23 cellular contexts compared by ENCODE assay signal in the genomic region with DNA sequence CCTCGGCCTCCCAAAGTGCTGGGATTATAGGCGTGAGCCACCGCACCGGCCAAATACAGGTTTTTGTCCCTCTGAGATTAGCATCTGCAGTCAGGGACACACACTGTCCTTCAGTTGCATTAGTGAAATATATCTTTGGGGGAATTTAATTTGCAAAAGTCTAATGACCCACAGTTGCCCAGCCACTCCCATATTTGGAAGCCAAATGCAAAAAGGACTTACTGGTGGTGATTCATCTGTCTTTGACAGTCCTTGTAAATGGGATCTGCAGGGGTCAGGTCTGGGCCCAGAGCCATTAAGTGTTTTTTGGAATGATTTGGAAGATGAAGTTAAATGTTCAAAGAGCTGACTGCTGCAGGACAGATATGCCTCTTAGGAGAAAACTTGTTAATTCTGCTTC. TPM values are rescaled to one million over a fixed set of nuclear protein-coding genes. Genes with fewer than 3 reads are reported as not detected.
A peak's percentile ranks its signal among the peaks of the same experiment; 100 is the strongest.
DNase-seq lines count a peak whose midpoint lies in the region; ATAC-seq and TF ChIP-seq lines count a peak whose summit lies in the region.
"Had no signal": no experiment of that assay in that cellular context is flagged by ENCODE, and none has a peak within 500 bp of the region (broad histone marks: within the 10 kb centered on the region; RNA-seq: fewer than 3 reads in every experiment).

No MANE protein-coding gene starts in this region.

- no peak overlapping the region for H3K4me3 ChIP-seq in adrenal gland
- no peak overlapping the region for H3K4me3 ChIP-seq in Karpas-422 (ENCODE audit: low read length)
- H3K4me3 ChIP-seq: esophagus squamous epithelium, sigmoid colon, tibial artery had no signal

- ATAC-seq in GM21723 (IDR thresholded peaks at IDR 0.05; ENCODE audit: unreplicated experiment), result no peak

- no peaks in the 10 kb centered on the region for H3K9me3 ChIP-seq in adrenal gland (replicated peaks in 1 of 3)
- H3K9me3 ChIP-seq in Karpas-422 (ENCODE audit: low read length), result no peaks in the 10 kb centered on the region
- H3K9me3 ChIP-seq: esophagus squamous epithelium, sigmoid colon, tibial artery had no signal

- H3K79me2 ChIP-seq in Karpas-422 (ENCODE audit: low read length), result no peaks in the 10 kb centered on the region

- 31 to 63% (median 37%) methylated on average over 4 of the region's 4 CpGs for WGBS in adrenal gland, 4 donors

- H3K27ac ChIP-seq in adrenal gland, result peak overlapping the region in 3 of 5 donors; percentile 48 to 77 (median 62)
- H3K27ac ChIP-seq in Karpas-422 (ENCODE audit: low read length), result no peak overlapping the region
- H3K27ac ChIP-seq: C4-2B, sigmoid colon, tibial artery had no signal

- H3K36me3 ChIP-seq in adrenal gland (replicated peaks in 1 of 2), result no peaks in the 10 kb centered on the region
- H3K36me3 ChIP-seq in Karpas-422 (ENCODE audit: insufficient read depth, low read length), result no peaks in the 10 kb centered on the region
- H3K36me3 ChIP-seq: esophagus squamous epithelium, sigmoid colon, tibial artery had no signal

- no peak overlapping the region for H3K4me2 ChIP-seq in Karpas-422 (ENCODE audit: low read depth, low read length, poor library complexity, severe bottlenecking)

- H3K27me3 ChIP-seq in adrenal gland (no peaks in the 10 kb centered on the region), Karpas-422 (ENCODE audit: low read length) (no peaks in the 10 kb centered on the region)
- H3K27me3 ChIP-seq: esophagus squamous epithelium, sigmoid colon, tibial artery had no signal

- H2AFZ ChIP-seq in Karpas-422 (ENCODE audit: low read length), result no peak overlapping the region

- TF ChIP-seq POLR2A in adrenal gland (IDR thresholded peaks at IDR 0.05), result no peak

- no peak for TF ChIP-seq CTCF in adrenal gland (IDR thresholded peaks at IDR 0.05)

- no peaks in the 10 kb centered on the region for H3K9me2 ChIP-seq in Karpas-422 (replicated peaks; ENCODE audit: insufficient read depth, low read length)

- peaks cover 12 to 28% of the 10 kb centered on the region in 2 donors for H3K4me1 ChIP-seq in adrenal gland (replicated peaks in 1 of 2)
- H3K4me1 ChIP-seq in Karpas-422 (ENCODE audit: low read length), result no peaks in the 10 kb centered on the region
- H3K4me1 ChIP-seq: tibial artery had no signal

- peak; percentile 26 for DNase-seq in HCEC 1CT
- peak; percentile 53 to 91 (median 72) for DNase-seq in adrenal gland
- peak; percentile 33 for DNase-seq in medulla oblongata (ENCODE audit: extremely low spot score)
- no peak for DNase-seq in activated T-cell treated with anti-CD3 and anti-CD28 coated beads, Interleukin-2, amount 50 U/mL, for 1 hour
- DNase-seq in NCI-H526 (lab: John Stamatoyannopoulos, UW), result no peak
- DNase-seq in Karpas-422, result no peak
- DNase-seq: activated CD4-positive, alpha-beta T cell treated with anti-CD3 and anti-CD28 coated beads, Interleukin-2, amount 10 ng/mL, durations not matched to agents 24 days and 14 days; activated CD8-positive, alpha-beta memory T cell treated with anti-CD3 and anti-CD28 coated beads, Interleukin-2, amount 50 U/mL, for 4 hours; activated effector memory CD4-positive, alpha-beta T cell treated with anti-CD3 and anti-CD28 coated beads, Interleukin-2, amount 50 U/mL, for 16 hours; DMS 273 treated with DMSO at 0.1 percent for 48 hours; effector CD8-positive, alpha-beta T cell; esophagus squamous epithelium; MV-4-11; NCI-H2081; NCI-H524 treated with DMSO at 0.1 percent for 48 hours; SHP77 treated with DMSO at 0.1 percent for 48 hours; sigmoid colon; stimulated activated naive CD4-positive, alpha-beta T cell treated with Interleukin-2 at 50 U/mL for 16 hours; tibial artery had no signal

- no peaks in the 10 kb centered on the region for H4K20me1 ChIP-seq in Karpas-422 (ENCODE audit: insufficient read depth, low read depth, low read length)

- no peak overlapping the region for H3K9ac ChIP-seq in Karpas-422 (ENCODE audit: low read length)

- intact Hi-C loops in adrenal gland (cut with DNase I), result no loop called here

RNA-seq across cellular contexts. Expression of gene DNASE2B, which starts 44.6 kb away (rescaled TPM):
- under 1 TPM in 4 of 8 donors, not detected in 4; 0.24 to 0.61 (median 0.33) TPM for total RNA-seq in adrenal gland
- 1 to 10 TPM in 1 of 3 donors, under 1 TPM in 2; 0.10 to 1.2 (median 0.31) TPM for polyA plus RNA-seq in adrenal gland
- total RNA-seq in Karpas-422 (2014; rRNA removed; shearing (Covaris generic); ENCODE audit: low replicate concordance), result not detected in 2 replicates
- total RNA-seq: activated CD4-positive, alpha-beta T cell treated with anti-CD3 and anti-CD28 coated beads, Interleukin-2, amount 10 ng/mL, durations not matched to agents 24 days and 14 days; esophagus squamous epithelium; osteocyte; T-helper 1 cell treated with Interleukin-12 subunit alpha and Interleukin-12 subunit beta and Interleukin-4 antibody, amounts not matched to agents 30 ng/mL and 1 ng/mL, for 36 hours had no signal

RNA-seq across cellular contexts. Expression of gene SAMD13, which starts 52.2 kb away (rescaled TPM):
- 1 to 10 TPM; 1.3 to 6.4 (median 3.4) TPM for total RNA-seq in adrenal gland
- 1 to 10 TPM; 1.0 to 5.9 (median 2.0) TPM for polyA plus RNA-seq in adrenal gland
- 1.6 and 3.1 TPM in 2 replicates for total RNA-seq in Karpas-422 (2014; rRNA removed; shearing (Covaris generic); ENCODE audit: low replicate concordance)
- total RNA-seq: T-helper 1 cell treated with Interleukin-12 subunit alpha and Interleukin-12 subunit beta and Interleukin-4 antibody, amounts not matched to agents 30 ng/mL and 1 ng/mL, for 36 hours had no signal

Comparison
In these comparisons a context has a peak if more than half of its experiments do, and no peak if none do; other contexts are left out.
1. DNase-seq: peak in HCEC 1CT (single experiment), adrenal gland (7 of 7) and medulla oblongata (single experiment); none in activated T-cell treated with anti-CD3 and anti-CD28 coated beads, Interleukin-2, amount 50 U/mL, for 1 hour (single experiment), NCI-H526 (0 of 2) and Karpas-422 (single experiment).